Comparison of ENCODE assay signal across 8 cellular contexts in genomic region chr5:89930591-89931383, GRCh38.
DNase-seq lines count a peak whose midpoint lies in the region; ATAC-seq and TF ChIP-seq lines count a peak whose summit lies in the region.

No MANE protein-coding gene starts in this region.

- H3K4me2 ChIP-seq in PC-3 (ENCODE audit: low read length): peak overlapping the region; percentile 60

- no peaks in the 10 kb centered on the region for H3K36me3 Mint-ChIP-seq in activated T-helper 2 cell treated with anti-CD3 and anti-CD28 coated beads, Interferon-gamma antibody, Interleukin-2, Interleukin-4, amounts not matched to agents 10 μg/mL and 5 μg/mL and 100 μg/mL, durations not matched to agents 14 hours and 24 hours and 36 hours (ENCODE audit: low read depth)

- no peaks in the 10 kb centered on the region for H4K20me1 ChIP-seq in PC-3 (ENCODE audit: low read length)

- H3K4me3 ChIP-seq in PC-3 (ENCODE audit: low read length) (peak overlapping the region; percentile 10; the same call in 1 of the 2 replicates), kidney epithelial cell (ENCODE audit: low read depth, low read length) (no peak overlapping the region)

- no peak overlapping the region for H2AFZ ChIP-seq in PC-3 (ENCODE audit: low read length)

- H3K27ac ChIP-seq in PC-3 (ENCODE audit: low read length): peak overlapping the region; percentile 52

- H3K9me2 ChIP-seq in PC-3 (replicated peaks; ENCODE audit: low read length): no peaks in the 10 kb centered on the region

- intact Hi-C loops in PC-3 (cut with micrococcal nuclease): loop anchor here (2.0 to 5.0 kb wide), 4 partner anchors 74 to 457 kb away; no protein-coding TSS in a partner anchor
- intact Hi-C loops in activated T-helper 2 cell treated with anti-CD3 and anti-CD28 coated beads, Interferon-gamma antibody, Interleukin-2, Interleukin-4, amounts not matched to agents 10 μg/mL and 5 μg/mL and 100 μg/mL, durations not matched to agents 14 hours and 24 hours and 36 hours (cut with micrococcal nuclease): no loop called here

- H3K27me3 ChIP-seq in PC-3 (ENCODE audit: low read length) (no peaks in the 10 kb centered on the region), kidney epithelial cell (ENCODE audit: control insufficient read depth, insufficient read depth, low read length) (no peaks in the 10 kb centered on the region)

- CTCF ChIA-PET in PC-3 (lab: Charles Lee): interaction anchor here (0.7 kb wide), 1 partner anchor 20 kb away, joined by 3 read pairs; no protein-coding TSS in a partner anchor

- peak; percentile 90 for ATAC-seq in GM18502 (IDR thresholded peaks at IDR 0.05; ENCODE audit: poor library complexity, unreplicated experiment)
- ATAC-seq in HG02763 (IDR thresholded peaks at IDR 0.05; ENCODE audit: unreplicated experiment): peak; percentile 75
- ATAC-seq in PC-3: peak; percentile 94

- H3F3A ChIP-seq in PC-3 (ENCODE audit: low read length, unreplicated experiment): no peaks in the 10 kb centered on the region

- peak overlapping the region; percentile 1; the same call in 1 of the 2 replicates for H3K9ac ChIP-seq in PC-3 (ENCODE audit: low read length)

- H3K36me3 ChIP-seq in PC-3 (ENCODE audit: low read depth, low read length): no peaks in the 10 kb centered on the region
- no peaks in the 10 kb centered on the region for H3K36me3 ChIP-seq in kidney epithelial cell (ENCODE audit: control insufficient read depth, insufficient read depth, low read length)

- H3K79me2 ChIP-seq in PC-3 (ENCODE audit: low read length): no peaks in the 10 kb centered on the region

- no peaks in the 10 kb centered on the region for H3K9me3 ChIP-seq in PC-3 (ENCODE audit: low read length)

- H3K4me1 ChIP-seq in PC-3 (ENCODE audit: insufficient read depth, low read length): peaks cover 21% of the 10 kb centered on the region

- H3K27me3 Mint-ChIP-seq in activated T-helper 2 cell treated with anti-CD3 and anti-CD28 coated beads, Interferon-gamma antibody, Interleukin-2, Interleukin-4, amounts not matched to agents 10 μg/mL and 5 μg/mL and 100 μg/mL, durations not matched to agents 14 hours and 24 hours and 36 hours (ENCODE audit: low read depth): no peaks in the 10 kb centered on the region

- no peak overlapping the region for H3K27ac Mint-ChIP-seq in activated T-helper 2 cell treated with anti-CD3 and anti-CD28 coated beads, Interferon-gamma antibody, Interleukin-2, Interleukin-4, amounts not matched to agents 10 μg/mL and 5 μg/mL and 100 μg/mL, durations not matched to agents 14 hours and 24 hours and 36 hours

- POLR2A ChIA-PET in PC-3 (lab: Charles Lee; ENCODE audit: unreplicated experiment): no interaction called here

- BruUV-seq in PC-3 (replicated peaks; lab: Mats Ljungman, UMichigan): no TSS peak

- DNase-seq in PC-3: peak; percentile 96
- DNase-seq in kidney epithelial cell (ENCODE audit: low read depth): peak; percentile 37
- no peak for DNase-seq in activated T-helper 2 cell treated with anti-CD3 and anti-CD28 coated beads, Interferon-gamma antibody, Interleukin-2, Interleukin-4, amounts not matched to agents 10 μg/mL and 5 μg/mL and 100 μg/mL, durations not matched to agents 14 hours and 24 hours and 36 hours (ENCODE audit: low spot score)
- no peak for DNase-seq in D341Med (ENCODE audit: low spot score)
- DNase-seq in HuH-7.5 (ENCODE audit: low spot score): no peak
- no peak for DNase-seq in medulla oblongata (ENCODE audit: extremely low spot score)

- TF ChIP-seq CTCF in PC-3 (conservative IDR thresholded peaks at IDR 0.05; ENCODE audit: low read depth, low read length) (no peak), kidney epithelial cell (IDR thresholded peaks at IDR 0.05; ENCODE audit: insufficient read depth, low read length, poor library complexity, severe bottlenecking) (no peak)

- H3K4me1 Mint-ChIP-seq in activated T-helper 2 cell treated with anti-CD3 and anti-CD28 coated beads, Interferon-gamma antibody, Interleukin-2, Interleukin-4, amounts not matched to agents 10 μg/mL and 5 μg/mL and 100 μg/mL, durations not matched to agents 14 hours and 24 hours and 36 hours (ENCODE audit: low read depth): no peaks in the 10 kb centered on the region

- H3K4me3 Mint-ChIP-seq in activated T-helper 2 cell treated with anti-CD3 and anti-CD28 coated beads, Interferon-gamma antibody, Interleukin-2, Interleukin-4, amounts not matched to agents 10 μg/mL and 5 μg/mL and 100 μg/mL, durations not matched to agents 14 hours and 24 hours and 36 hours (ENCODE audit: low read depth): no peak overlapping the region

- H3K9me3 Mint-ChIP-seq in activated T-helper 2 cell treated with anti-CD3 and anti-CD28 coated beads, Interferon-gamma antibody, Interleukin-2, Interleukin-4, amounts not matched to agents 10 μg/mL and 5 μg/mL and 100 μg/mL, durations not matched to agents 14 hours and 24 hours and 36 hours: no peaks in the 10 kb centered on the region

Comparison
In these comparisons a context has a peak if more than half of its experiments do, and no peak if none do; other contexts are left out.
1. DNase-seq: peak in PC-3 (single experiment) and kidney epithelial cell (single experiment); none in activated T-helper 2 cell treated with anti-CD3 and anti-CD28 coated beads, Interferon-gamma antibody, Interleukin-2, Interleukin-4, amounts not matched to agents 10 μg/mL and 5 μg/mL and 100 μg/mL, durations not matched to agents 14 hours and 24 hours and 36 hours (single experiment), D341Med (single experiment), HuH-7.5 (single experiment) and medulla oblongata (single experiment).
2. Peak in every context shown above with its lines, with median percentiles within 50 percentile points of each other: ATAC-seq.